In the genomic region with DNA sequence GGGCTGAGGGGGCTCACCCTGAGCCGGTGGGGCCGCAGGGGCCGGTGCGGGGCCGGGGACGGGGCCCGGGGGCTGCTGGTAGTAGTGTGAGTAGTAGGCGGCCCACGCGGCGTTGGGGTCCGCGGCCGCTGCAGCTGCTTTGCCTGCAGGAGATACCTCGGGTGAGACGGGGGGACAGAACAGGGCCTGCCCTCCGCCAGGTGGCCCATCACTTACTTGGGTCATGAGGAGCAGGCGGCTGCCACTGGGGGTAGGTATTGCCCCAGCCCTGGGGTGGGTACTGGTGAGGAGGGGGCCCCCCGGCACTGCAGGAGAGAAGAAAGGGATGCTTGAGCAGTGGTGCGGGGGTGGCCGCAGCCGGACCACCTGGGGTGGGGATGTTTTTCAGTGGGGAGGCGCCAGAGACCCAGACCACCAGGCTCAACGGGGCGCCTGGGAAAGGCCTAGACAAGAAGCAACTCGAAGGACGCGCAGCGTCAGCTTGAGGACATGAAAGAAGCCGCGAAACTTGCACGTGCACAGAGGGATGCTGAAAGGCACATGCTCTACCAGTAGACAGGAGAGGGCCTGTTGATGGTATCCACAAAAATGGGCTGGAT, we compare ENCODE assay signal across 20 cellular contexts. TPM values are rescaled to one million over a fixed set of nuclear protein-coding genes. Genes with fewer than 3 reads are reported as not detected.
"Had no signal": no experiment of that assay in that cellular context is flagged by ENCODE, and none has a peak within 500 bp of the region (broad histone marks: within the 10 kb centered on the region; RNA-seq: fewer than 3 reads in every experiment).

No MANE protein-coding gene starts in this region.

- H3K27ac ChIP-seq: adrenal gland had no signal

- H3K27me3 ChIP-seq: adrenal gland had no signal

- DNase-seq: activated CD4-positive, alpha-beta T cell treated with anti-CD3 and anti-CD28 coated beads for 48 hours; activated CD4-positive, alpha-beta T cell treated with anti-CD3 and anti-CD28 coated beads, Interleukin-2, amount 50 U/mL, for 4 hours; activated CD4-positive, CD25-positive, alpha-beta regulatory T cell treated with anti-CD3 and anti-CD28 coated beads, Interleukin-2, amount 50 U/mL, for 72 hours; activated CD8-positive, alpha-beta memory T cell treated with anti-CD3 and anti-CD28 coated beads, Interleukin-2, amount 50 U/mL, for 48 hours; activated CD8-positive, alpha-beta T cell treated with anti-CD3 and anti-CD28 coated beads, Interleukin-2, amount 10 ng/mL, durations not matched to agents 7 days and 5 days; activated naive CD4-positive, alpha-beta T cell treated with anti-CD3 and anti-CD28 coated beads, Interleukin-2, amount 50 U/mL, for 16 hours; activated naive CD8-positive, alpha-beta T cell treated with anti-CD3 and anti-CD28 coated beads, Interleukin-2, amount 10 ng/mL, durations not matched to agents 7 days and 5 days; activated T-cell treated with anti-CD3 and anti-CD28 coated beads, Interleukin-2, amount 50 U/mL, for 1 hour; adrenal gland; anterior cingulate cortex; MM.1S; NCI-H1105; NCI-H1436; NCI-H1694 treated with DMSO at 0.1 percent for 48 hours; NCI-H2029 treated with DMSO at 0.1 percent for 48 hours; NCI-H510A treated with DMSO at 0.1 percent for 48 hours; PC-3; SIG-M5; T-helper 17 cell; T-helper 9 cell had no signal

- H3K9me3 ChIP-seq: adrenal gland had no signal

- H3K4me3 ChIP-seq: adrenal gland had no signal

RNA-seq across cellular contexts. Expression of a gene that starts 17.9 kb away (rescaled TPM):
- total RNA-seq: T-helper 17 cell had no signal
